Comparison of ENCODE assay signal across 28 cellular contexts in genomic region chr7:115754226-115754625, GRCh38.
"Had no signal": no experiment of that assay in that cellular context is flagged by ENCODE, and none has a peak within 500 bp of the region (broad histone marks: within the 10 kb centered on the region; RNA-seq: fewer than 3 reads in every experiment).

No MANE protein-coding gene starts in this region.

- DNase-seq: activated B cell treated with CpG ODN at 0.5 μM for 24 hours; activated CD4-positive, alpha-beta memory T cell treated with anti-CD3 and anti-CD28 coated beads for 36 hours; activated CD4-positive, alpha-beta T cell treated with anti-CD3 and anti-CD28 coated beads for 36 hours; activated CD4-positive, alpha-beta T cell treated with anti-CD3 and anti-CD28 coated beads, Interleukin-2, amount 10 ng/mL, durations not matched to agents 24 days and 14 days; activated CD4-positive, CD25-positive, alpha-beta regulatory T cell treated with anti-CD3 and anti-CD28 coated beads, Interleukin-2, amount 50 U/mL, for 72 hours; activated CD8-positive, alpha-beta memory T cell treated with anti-CD3 and anti-CD28 coated beads, Interleukin-2, amount 50 U/mL, for 48 hours; activated gamma-delta T cell; activated naive CD4-positive, alpha-beta T cell; activated naive CD4-positive, alpha-beta T cell treated with anti-CD3 and anti-CD28 coated beads, Interleukin-2, amount 10 ng/mL, durations not matched to agents 7 days and 5 days; activated naive CD8-positive, alpha-beta T cell treated with anti-CD3 and anti-CD28 coated beads, Interleukin-2, amount 10 ng/mL, durations not matched to agents 7 days and 5 days; activated T-cell treated with anti-CD3 and anti-CD28 coated beads for 4 hours; activated T-cell treated with anti-CD3 and anti-CD28 coated beads, Interleukin-2, amount 50 U/mL, for 24 hours; activated T-cell treated with anti-CD3 and anti-CD28 coated beads, Interleukin-2, amount 50 U/mL, for 72 hours; body of pancreas; caudate nucleus; cortex of kidney; dermis blood vessel endothelial cell; effector CD4-positive, alpha-beta T cell; effector memory CD8-positive, alpha-beta T cell; erythroblast; foreskin keratinocyte; glutamatergic neuron; heart left ventricle; T-helper 1 cell; T-helper 17 cell; T1000; WERI-Rb-1 had no signal

- ATAC-seq: activated CD4-positive, alpha-beta T cell treated with anti-CD3 and anti-CD28 coated beads for 36 hours; activated naive CD4-positive, alpha-beta T cell treated with anti-CD3 and anti-CD28 coated beads, Interleukin-2, amount 50 U/mL, for 72 hours; activated T-cell treated with anti-CD3 and anti-CD28 coated beads, Interleukin-2, amount 50 U/mL, for 72 hours; body of pancreas; effector memory CD8-positive, alpha-beta T cell; foreskin keratinocyte; heart left ventricle; T-helper 17 cell had no signal
